ENCODE assay signal across 1 cellular context in genomic region chr3:152307829-152308474, GRCh38.
A peak's percentile ranks its signal among the peaks of the same experiment; 100 is the strongest.
TF ChIP-seq lines count a peak whose summit lies in the region.

No MANE protein-coding gene starts in this region.

TF ChIP-seq in HepG2, 621 proteins besides CTCF, POLR2A, EP300 and RAD21 (continued from another document):
- TF ChIP-seq, protein P1, sequence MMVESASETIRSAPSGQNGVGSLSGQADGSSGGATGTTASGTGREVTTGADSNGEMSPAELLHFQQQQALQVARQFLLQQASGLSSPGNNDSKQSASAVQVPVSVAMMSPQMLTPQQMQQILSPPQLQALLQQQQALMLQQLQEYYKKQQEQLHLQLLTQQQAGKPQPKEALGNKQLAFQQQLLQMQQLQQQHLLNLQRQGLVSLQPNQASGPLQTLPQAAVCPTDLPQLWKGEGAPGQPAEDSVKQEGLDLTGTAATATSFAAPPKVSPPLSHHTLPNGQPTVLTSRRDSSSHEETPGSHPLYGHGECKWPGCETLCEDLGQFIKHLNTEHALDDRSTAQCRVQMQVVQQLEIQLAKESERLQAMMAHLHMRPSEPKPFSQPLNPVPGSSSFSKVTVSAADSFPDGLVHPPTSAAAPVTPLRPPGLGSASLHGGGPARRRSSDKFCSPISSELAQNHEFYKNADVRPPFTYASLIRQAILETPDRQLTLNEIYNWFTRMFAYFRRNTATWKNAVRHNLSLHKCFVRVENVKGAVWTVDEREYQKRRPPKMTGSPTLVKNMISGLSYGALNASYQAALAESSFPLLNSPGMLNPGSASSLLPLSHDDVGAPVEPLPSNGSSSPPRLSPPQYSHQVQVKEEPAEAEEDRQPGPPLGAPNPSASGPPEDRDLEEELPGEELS (CRISPR knock-in tag; IDR thresholded peaks at IDR 0.05): peak; percentile 35; the same call in 1 of the 2 replicates
- TF ChIP-seq TFAP4 (IDR thresholded peaks at IDR 0.05; ENCODE audit: borderline replicate concordance, low read depth) (0 out of 2 replicates have a peak, but pooled peaks have one; percentile 16), ASH2L (IDR thresholded peaks at IDR 0.05; ENCODE audit: insufficient read length, low read depth, low read length) (peak; percentile 29), SRSF1 (optimal IDR thresholded peaks at IDR 0.05; ENCODE audit: low read depth, low read length) (no peak), GATAD2A (CRISPR knock-in tag; IDR thresholded peaks at IDR 0.05) (peak; percentile 39; the same call in 1 of the 2 replicates), RBM22 (optimal IDR thresholded peaks at IDR 0.05; ENCODE audit: low read length) (peak; percentile 38), PAXIP1 (CRISPR knock-in tag; conservative IDR thresholded peaks at IDR 0.05) (peak; percentile 46; the same call in 1 of the 2 replicates), ISL2 (CRISPR knock-in tag; IDR thresholded peaks at IDR 0.05) (peak; percentile 42; the same call in 1 of the 2 replicates), ZC3H13 (CRISPR knock-in tag; IDR thresholded peaks at IDR 0.05) (no peak), BHLHE40 (IDR thresholded peaks at IDR 0.05; ENCODE audit: low read length) (no peak), SOX13 (IDR thresholded peaks at IDR 0.05) (no peak), SOX13 (CRISPR knock-in tag; conservative IDR thresholded peaks at IDR 0.05 in 1 of 2, IDR thresholded peaks at IDR 0.05 in 1 of 2) (peak in 1 of 2 experiments; percentile 39; a peak in 1 of 4 replicates), GATA4 (IDR thresholded peaks at IDR 0.05; ENCODE audit: borderline replicate concordance, low read depth) (peak; percentile 53; the same call in 1 of the 2 replicates), ARID2 (CRISPR knock-in tag; IDR thresholded peaks at IDR 0.05; ENCODE audit: borderline replicate concordance) (no peak), ZBTB7B (CRISPR knock-in tag; IDR thresholded peaks at IDR 0.05) (peak; percentile 24; the same call in 1 of the 2 replicates), EHMT2 (IDR thresholded peaks at IDR 0.05; ENCODE audit: borderline replicate concordance, low read depth, low read length) (0 out of 2 replicates have a peak, but pooled peaks have one; percentile 12), ZEB1 (IDR thresholded peaks at IDR 0.05; ENCODE audit: insufficient replicate concordance, low read depth) (peak; percentile 37)
- TF ChIP-seq, protein P2, sequence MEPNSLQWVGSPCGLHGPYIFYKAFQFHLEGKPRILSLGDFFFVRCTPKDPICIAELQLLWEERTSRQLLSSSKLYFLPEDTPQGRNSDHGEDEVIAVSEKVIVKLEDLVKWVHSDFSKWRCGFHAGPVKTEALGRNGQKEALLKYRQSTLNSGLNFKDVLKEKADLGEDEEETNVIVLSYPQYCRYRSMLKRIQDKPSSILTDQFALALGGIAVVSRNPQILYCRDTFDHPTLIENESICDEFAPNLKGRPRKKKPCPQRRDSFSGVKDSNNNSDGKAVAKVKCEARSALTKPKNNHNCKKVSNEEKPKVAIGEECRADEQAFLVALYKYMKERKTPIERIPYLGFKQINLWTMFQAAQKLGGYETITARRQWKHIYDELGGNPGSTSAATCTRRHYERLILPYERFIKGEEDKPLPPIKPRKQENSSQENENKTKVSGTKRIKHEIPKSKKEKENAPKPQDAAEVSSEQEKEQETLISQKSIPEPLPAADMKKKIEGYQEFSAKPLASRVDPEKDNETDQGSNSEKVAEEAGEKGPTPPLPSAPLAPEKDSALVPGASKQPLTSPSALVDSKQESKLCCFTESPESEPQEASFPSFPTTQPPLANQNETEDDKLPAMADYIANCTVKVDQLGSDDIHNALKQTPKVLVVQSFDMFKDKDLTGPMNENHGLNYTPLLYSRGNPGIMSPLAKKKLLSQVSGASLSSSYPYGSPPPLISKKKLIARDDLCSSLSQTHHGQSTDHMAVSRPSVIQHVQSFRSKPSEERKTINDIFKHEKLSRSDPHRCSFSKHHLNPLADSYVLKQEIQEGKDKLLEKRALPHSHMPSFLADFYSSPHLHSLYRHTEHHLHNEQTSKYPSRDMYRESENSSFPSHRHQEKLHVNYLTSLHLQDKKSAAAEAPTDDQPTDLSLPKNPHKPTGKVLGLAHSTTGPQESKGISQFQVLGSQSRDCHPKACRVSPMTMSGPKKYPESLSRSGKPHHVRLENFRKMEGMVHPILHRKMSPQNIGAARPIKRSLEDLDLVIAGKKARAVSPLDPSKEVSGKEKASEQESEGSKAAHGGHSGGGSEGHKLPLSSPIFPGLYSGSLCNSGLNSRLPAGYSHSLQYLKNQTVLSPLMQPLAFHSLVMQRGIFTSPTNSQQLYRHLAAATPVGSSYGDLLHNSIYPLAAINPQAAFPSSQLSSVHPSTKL (CRISPR knock-in tag; IDR thresholded peaks at IDR 0.05): peak; percentile 65
- TF ChIP-seq, protein P3, sequence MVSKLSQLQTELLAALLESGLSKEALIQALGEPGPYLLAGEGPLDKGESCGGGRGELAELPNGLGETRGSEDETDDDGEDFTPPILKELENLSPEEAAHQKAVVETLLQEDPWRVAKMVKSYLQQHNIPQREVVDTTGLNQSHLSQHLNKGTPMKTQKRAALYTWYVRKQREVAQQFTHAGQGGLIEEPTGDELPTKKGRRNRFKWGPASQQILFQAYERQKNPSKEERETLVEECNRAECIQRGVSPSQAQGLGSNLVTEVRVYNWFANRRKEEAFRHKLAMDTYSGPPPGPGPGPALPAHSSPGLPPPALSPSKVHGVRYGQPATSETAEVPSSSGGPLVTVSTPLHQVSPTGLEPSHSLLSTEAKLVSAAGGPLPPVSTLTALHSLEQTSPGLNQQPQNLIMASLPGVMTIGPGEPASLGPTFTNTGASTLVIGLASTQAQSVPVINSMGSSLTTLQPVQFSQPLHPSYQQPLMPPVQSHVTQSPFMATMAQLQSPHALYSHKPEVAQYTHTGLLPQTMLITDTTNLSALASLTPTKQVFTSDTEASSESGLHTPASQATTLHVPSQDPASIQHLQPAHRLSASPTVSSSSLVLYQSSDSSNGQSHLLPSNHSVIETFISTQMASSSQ (IDR thresholded peaks at IDR 0.05; ENCODE audit: low read depth): peak; percentile 44; the same call in 1 of the 2 replicates
- TF ChIP-seq, protein P3 (CRISPR knock-in tag; IDR thresholded peaks at IDR 0.05; ENCODE audit: borderline replicate concordance): peak; percentile 89; the same call in 1 of the 2 replicates
TF ChIP-seq in HepG2: peak in this region for 16.
